ENCODE assay signal across 10 cellular contexts in genomic region chr3:195257454-195258448, GRCh38. TPM values are rescaled to one million over a fixed set of nuclear protein-coding genes. Genes with fewer than 3 reads are reported as not detected.
DNase-seq lines count a peak whose midpoint lies in the region; ATAC-seq and TF ChIP-seq lines count a peak whose summit lies in the region.
"Had no signal": no experiment of that assay in that cellular context is flagged by ENCODE, and none has a peak within 500 bp of the region (broad histone marks: within the 10 kb centered on the region; RNA-seq: fewer than 3 reads in every experiment).

No MANE protein-coding gene starts in this region.

- intact Hi-C loops in CD8-positive, alpha-beta T cell (cut with DNase I, micrococcal nuclease) = loop anchor here (1.0 to 5.0 kb wide), 3 partner anchors 150 to 255 kb away; no protein-coding TSS in a partner anchor

- peak overlapping the region; percentile 83 for H3K27ac Mint-ChIP-seq in CD8-positive, alpha-beta T cell
- peak overlapping the region; percentile 88 for H3K27ac Mint-ChIP-seq in T-helper 17 cell

- no peaks in the 10 kb centered on the region for H3K9me3 ChIP-seq in CD8-positive, alpha-beta T cell (ENCODE audit: low read length)
- no peaks in the 10 kb centered on the region for H3K9me3 ChIP-seq in T-helper 17 cell (ENCODE audit: control insufficient read depth, low read length, poor library complexity, severe bottlenecking)
- H3K9me3 ChIP-seq in fibroblast of lung (ENCODE audit: control insufficient read depth, insufficient read depth, low read depth, low read length) = no peaks in the 10 kb centered on the region
- H3K9me3 ChIP-seq in osteoblast (ENCODE audit: low read depth, low read length) = no peaks in the 10 kb centered on the region
- H3K9me3 ChIP-seq: thoracic aorta had no signal

- H3K27me3 ChIP-seq in CD8-positive, alpha-beta T cell (ENCODE audit: insufficient read depth, low read length) = no peaks in the 10 kb centered on the region
- H3K27me3 ChIP-seq in fibroblast of lung (ENCODE audit: control insufficient read depth, insufficient read depth, low read length) (no peaks in the 10 kb centered on the region), osteoblast (ENCODE audit: insufficient read depth, low read length) (no peaks in the 10 kb centered on the region)

- peaks cover 10% of the 10 kb centered on the region for H3K79me2 ChIP-seq in fibroblast of lung (ENCODE audit: control insufficient read depth, insufficient read depth, low read length)
- peaks cover 30% of the 10 kb centered on the region for H3K79me2 ChIP-seq in osteoblast (ENCODE audit: insufficient read depth, low read length)

- TF ChIP-seq CTCF in CD8-positive, alpha-beta T cell (IDR thresholded peaks at IDR 0.05) = no peak
- no peak for TF ChIP-seq CTCF in fibroblast of lung (conservative IDR thresholded peaks at IDR 0.05 in 1 of 2, IDR thresholded peaks at IDR 0.05 in 1 of 2; ENCODE audit: low read depth in 1 of 2, low read length in 2 of 2)
- no peak for TF ChIP-seq CTCF in osteoblast (IDR thresholded peaks at IDR 0.05; ENCODE audit: extremely low read depth, low read depth, low read length)
- no peak for TF ChIP-seq CTCF in omental fat pad (IDR thresholded peaks at IDR 0.05)

- peak overlapping the region; percentile 32 for H3K4me2 ChIP-seq in fibroblast of lung (ENCODE audit: extremely low read depth, insufficient read depth, low read length)
- H3K4me2 ChIP-seq in osteoblast (ENCODE audit: insufficient read depth, low read length) = no peak overlapping the region

- no peak overlapping the region for H3K4me3 ChIP-seq in CD8-positive, alpha-beta T cell (ENCODE audit: low read depth, low read length)
- no peak overlapping the region for H3K4me3 ChIP-seq in fibroblast of lung (replicated peaks in 1 of 4; ENCODE audit: control extremely low read depth in 1 of 4, insufficient read depth in 1 of 4, low read depth in 3 of 4, low read length in 4 of 4)
- H3K4me3 ChIP-seq in osteoblast (ENCODE audit: insufficient read depth, low read length) = no peak overlapping the region
- H3K4me3 ChIP-seq: thoracic aorta had no signal

- POLR2A ChIA-PET in CD8-positive, alpha-beta T cell (lab: Charles Lee) = interaction anchor here (0.9 to 2.7 kb wide), 3 partner anchors 13 to 586 kb away, joined by 3 to 12 read pairs (median 4); partner anchors contain the start of gene LSG1

- H3K4me1 Mint-ChIP-seq in CD8-positive, alpha-beta T cell (ENCODE audit: low read depth) = peaks cover 21% of the 10 kb centered on the region
- H3K4me1 Mint-ChIP-seq in T-helper 17 cell = peaks cover 9% of the 10 kb centered on the region

- no peak overlapping the region for H3K27ac ChIP-seq in CD8-positive, alpha-beta T cell (ENCODE audit: low read depth, low read length)
- H3K27ac ChIP-seq in fibroblast of lung (ENCODE audit: insufficient read depth, low read length) (no peak overlapping the region), osteoblast (ENCODE audit: low read depth, low read length) (no peak overlapping the region)
- H3K27ac ChIP-seq: thoracic aorta had no signal

- no peaks in the 10 kb centered on the region for H3K36me3 Mint-ChIP-seq in CD8-positive, alpha-beta T cell
- H3K36me3 Mint-ChIP-seq in T-helper 17 cell (ENCODE audit: low read depth) = no peaks in the 10 kb centered on the region

- CTCF ChIA-PET in CD8-positive, alpha-beta T cell (lab: Charles Lee) = interaction anchor here (1.7 to 7.5 kb wide), 5 partner anchors 13 to 586 kb away, joined by 6 to 48 read pairs (median 9); partner anchors contain the start of genes LSG1 and XXYLT1

- peak overlapping the region; percentile 72 for H3K4me3 Mint-ChIP-seq in CD8-positive, alpha-beta T cell
- H3K4me3 Mint-ChIP-seq in T-helper 17 cell = no peak overlapping the region

- H3K36me3 ChIP-seq in CD8-positive, alpha-beta T cell (ENCODE audit: insufficient read depth, low read length) = no peaks in the 10 kb centered on the region
- no peaks in the 10 kb centered on the region for H3K36me3 ChIP-seq in fibroblast of lung (ENCODE audit: control insufficient read depth, insufficient read depth, low read length)
- H3K36me3 ChIP-seq in osteoblast (ENCODE audit: insufficient read depth, low read length) = no peaks in the 10 kb centered on the region
- H3K36me3 ChIP-seq: thoracic aorta had no signal

- no peaks in the 10 kb centered on the region for H3K27me3 Mint-ChIP-seq in CD8-positive, alpha-beta T cell (ENCODE audit: low read depth)
- no peaks in the 10 kb centered on the region for H3K27me3 Mint-ChIP-seq in T-helper 17 cell

- no peaks in the 10 kb centered on the region for H4K20me1 ChIP-seq in fibroblast of lung (ENCODE audit: control insufficient read depth, extremely low read depth, insufficient read depth, low read length)
- H4K20me1 ChIP-seq in osteoblast (ENCODE audit: insufficient read depth, low read length) = no peaks in the 10 kb centered on the region

- H3K9me3 Mint-ChIP-seq in CD8-positive, alpha-beta T cell = no peaks in the 10 kb centered on the region

- ATAC-seq in CD8-positive, alpha-beta T cell = no peak
- ATAC-seq in T-helper 17 cell (no peak), omental fat pad (ENCODE audit: low FRiP score) (no peak)

- H3K9ac ChIP-seq in fibroblast of lung (ENCODE audit: insufficient read depth, low read length) = no peak overlapping the region

- H3K4me1 ChIP-seq in CD8-positive, alpha-beta T cell (ENCODE audit: insufficient read depth, low read length) = peaks cover 32% of the 10 kb centered on the region
- peaks cover 14% of the 10 kb centered on the region for H3K4me1 ChIP-seq in fibroblast of lung (ENCODE audit: control insufficient read depth, extremely low read depth, insufficient read depth, low read length)
- H3K4me1 ChIP-seq in osteoblast (ENCODE audit: insufficient read depth, low read length) = peaks cover 19% of the 10 kb centered on the region

- H2AFZ ChIP-seq in fibroblast of lung (ENCODE audit: low read length) (no peak overlapping the region), osteoblast (ENCODE audit: low read length) (no peak overlapping the region)

- DNase-seq in CD8-positive, alpha-beta T cell = peak in 1 of 7 experiments; percentile 48
- DNase-seq in T-helper 17 cell = no peak
- peak in 1 of 2 donors; percentile 57 for DNase-seq in fibroblast of lung (ENCODE audit: low read depth in 2 of 2)
- peak; percentile 82 for DNase-seq in osteoblast (ENCODE audit: insufficient read length, low spot score, missing footprints)
- DNase-seq in omental fat pad (ENCODE audit: low spot score) = no peak
- no peak for DNase-seq in NCI-H82 (lab: John Stamatoyannopoulos, UW)
- no peak for DNase-seq in GF-D8 (lab: John Stamatoyannopoulos, UW)
- DNase-seq in NCI-H128 (lab: John Stamatoyannopoulos, UW; ENCODE audit: unreplicated experiment) = no peak
- DNase-seq: activated CD4-positive, CD25-positive, alpha-beta regulatory T cell had no signal

RNA-seq across cellular contexts. Expression of gene XXYLT1, which starts 13.2 kb away (rescaled TPM):
- total RNA-seq in CD8-positive, alpha-beta T cell = 1 to 10 TPM; 3.7 to 4.3 TPM
- total RNA-seq in T-helper 17 cell (1 to 10 TPM; 7.6 to 7.7 TPM), fibroblast of lung (8.2 and 12.4 TPM in 2 replicates), osteoblast (28.2 and 28.9 TPM in 2 replicates), omental fat pad (10 to 100 TPM in 1 of 4 donors, 1 to 10 TPM in 3; 6.0 to 16.1 (median 9.6) TPM)
- 15.9 and 18.5 TPM in 2 replicates for polyA plus RNA-seq in fibroblast of lung
- polyA plus RNA-seq in fibroblast of lung (2012) = 13.9 and 15.2 TPM in 2 replicates
- 9.6 and 12.1 TPM in 2 replicates for polyA minus RNA-seq in fibroblast of lung (ENCODE audit: low replicate concordance)
